ENCODE assay signal across 17 cellular contexts in the genomic region with DNA sequence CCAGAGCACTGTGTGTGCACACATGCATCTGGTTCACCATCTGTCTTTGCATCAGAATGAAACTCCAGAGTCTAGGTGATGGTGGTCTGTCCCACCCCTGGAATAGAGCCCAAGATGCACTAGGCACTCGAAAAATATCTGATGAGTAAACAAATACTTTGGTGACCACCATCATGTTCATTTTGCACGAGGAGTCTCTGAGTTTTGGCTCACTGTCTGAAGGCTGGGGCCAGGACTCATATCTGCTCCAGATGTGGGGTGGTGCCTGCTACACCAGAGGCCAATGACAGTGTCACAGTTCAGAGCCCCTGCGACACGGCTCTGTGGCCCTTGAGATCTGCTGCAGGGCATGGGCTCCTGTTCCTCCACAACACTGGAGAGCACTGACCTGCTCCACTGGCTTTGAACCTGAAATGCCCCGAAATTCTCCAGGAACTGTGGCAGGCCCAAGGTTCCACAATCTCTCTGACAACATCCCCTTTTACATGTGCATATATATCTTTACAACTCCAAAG.
A peak's percentile ranks its signal among the peaks of the same experiment; 100 is the strongest.
DNase-seq lines count a peak whose midpoint lies in the region; ATAC-seq lines count a peak whose summit lies in the region.
"Had no signal": no experiment of that assay in that cellular context is flagged by ENCODE, and none has a peak within 500 bp of the region (broad histone marks: within the 10 kb centered on the region; RNA-seq: fewer than 3 reads in every experiment).

No MANE protein-coding gene starts in this region.

- no peaks in the 10 kb centered on the region for H3K27me3 ChIP-seq in stomach smooth muscle (ENCODE audit: control insufficient read depth in 1 of 2, insufficient read depth in 2 of 2, low read length in 2 of 2)

- H3K27ac ChIP-seq in stomach smooth muscle (ENCODE audit: low read length), result peak overlapping the region; percentile 92
- H3K27ac ChIP-seq: A549, HL-60, RWPE1, SJCRH30 had no signal

- H3K4me3 Mint-ChIP-seq in effector memory CD8-positive, alpha-beta T cell, result no peak overlapping the region
- H3K4me3 Mint-ChIP-seq: CD14-positive monocyte had no signal

- no peak overlapping the region for H3K4me3 ChIP-seq in stomach smooth muscle (ENCODE audit: low read length in 2 of 2)
- H3K4me3 ChIP-seq: A549, SJCRH30 had no signal

- peaks cover 0 to 18% of the 10 kb centered on the region in 2 donors for H3K4me1 Mint-ChIP-seq in effector memory CD8-positive, alpha-beta T cell (ENCODE audit: low read depth in 2 of 2)
- H3K4me1 Mint-ChIP-seq: CD14-positive monocyte had no signal

- H3K9ac ChIP-seq in stomach smooth muscle (ENCODE audit: low read length in 2 of 2), result no peak overlapping the region

- DNase-seq in AG20443 (ENCODE audit: low spot score) (peak; percentile 46), NCI-H1694 treated with DMSO at 0.1 percent for 48 hours (lab: John Stamatoyannopoulos, UW) (peak; percentile 9), islet precursor cell (peak; percentile 38), SIG-M5 (lab: John Stamatoyannopoulos, UW) (no peak)
- no peak for DNase-seq in activated CD4-positive, alpha-beta T cell treated with anti-CD3 and anti-CD28 coated beads, Interleukin-2, amount 50 U/mL, for 4 hours
- DNase-seq in effector memory CD8-positive, alpha-beta T cell, result no peak
- DNase-seq: AML-193, NCI-H1105 treated with DMSO at 0.1 percent for 48 hours, NCI-H187 treated with DMSO at 0.1 percent for 48 hours, NCI-H748 treated with DMSO at 0.1 percent for 48 hours, SJCRH30 had no signal

- H3K9me3 ChIP-seq in stomach smooth muscle (ENCODE audit: control insufficient read depth in 2 of 2, low read length in 2 of 2), result no peaks in the 10 kb centered on the region
- H3K9me3 ChIP-seq: A549, SJCRH30 had no signal

- no peaks in the 10 kb centered on the region for H3K36me3 ChIP-seq in stomach smooth muscle (ENCODE audit: control insufficient read depth in 2 of 2, insufficient read depth in 2 of 2, low read length in 2 of 2)
- H3K36me3 ChIP-seq: SJCRH30 had no signal

- H3K4me1 ChIP-seq in stomach smooth muscle (ENCODE audit: control insufficient read depth, insufficient read depth, low read length), result peaks cover 48% of the 10 kb centered on the region
- H3K4me1 ChIP-seq: A549, SJCRH30 had no signal

- H3K36me3 Mint-ChIP-seq in effector memory CD8-positive, alpha-beta T cell (ENCODE audit: insufficient read depth), result peaks cover 4% of the 10 kb centered on the region
- H3K36me3 Mint-ChIP-seq: CD14-positive monocyte had no signal

- H3K27ac Mint-ChIP-seq in effector memory CD8-positive, alpha-beta T cell, result no peak overlapping the region

- H3K27me3 Mint-ChIP-seq in effector memory CD8-positive, alpha-beta T cell, result peaks cover 32 to 46% of the 10 kb centered on the region in 2 donors

- ATAC-seq in effector memory CD8-positive, alpha-beta T cell (replicated peaks), result no peak
- ATAC-seq: A549, HCT116 had no signal

- no peaks in the 10 kb centered on the region for H3K9me3 Mint-ChIP-seq in effector memory CD8-positive, alpha-beta T cell

Comparison
In these comparisons a context has a peak if more than half of its experiments do, and no peak if none do; other contexts are left out.
1. DNase-seq: peak in AG20443 (single experiment), NCI-H1694 treated with DMSO at 0.1 percent for 48 hours (single experiment) and islet precursor cell (single experiment); none in SIG-M5 (single experiment), activated CD4-positive, alpha-beta T cell treated with anti-CD3 and anti-CD28 coated beads, Interleukin-2, amount 50 U/mL, for 4 hours (0 of 2) and effector memory CD8-positive, alpha-beta T cell (0 of 3).